In the genomic region with DNA sequence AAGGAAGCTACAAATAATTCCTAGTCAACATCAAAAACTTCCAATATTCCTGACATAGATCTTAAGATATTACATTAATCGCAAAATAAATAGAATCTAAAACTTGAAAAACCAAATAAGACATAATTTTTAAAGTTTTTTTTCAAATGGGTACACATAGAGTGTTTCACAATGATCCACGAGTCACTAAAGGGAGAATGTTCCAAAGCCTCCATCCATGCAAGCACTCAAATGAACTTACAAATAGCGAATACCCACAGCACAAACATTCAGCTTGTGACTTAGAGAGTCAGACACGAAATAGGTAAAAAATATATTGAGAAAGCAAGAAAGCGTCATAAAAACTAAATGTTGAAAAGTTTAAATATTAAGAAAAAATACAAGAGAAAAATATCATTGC, we compare ENCODE assay signal across 18 cellular contexts.
DNase-seq lines count a peak whose midpoint lies in the region; ATAC-seq and TF ChIP-seq lines count a peak whose summit lies in the region.
"Had no signal": no experiment of that assay in that cellular context is flagged by ENCODE, and none has a peak within 500 bp of the region (broad histone marks: within the 10 kb centered on the region; RNA-seq: fewer than 3 reads in every experiment).

No MANE protein-coding gene starts in this region.

- no peak overlapping the region for H3K9ac ChIP-seq in IMR-90 (ENCODE audit: low read depth, low read length)

- H3K4me3 ChIP-seq in IMR-90 (ENCODE audit: insufficient read depth, low read depth, low read length) (no peak overlapping the region), foreskin fibroblast (ENCODE audit: low read depth in 1 of 2, low read length in 2 of 2) (no peak overlapping the region), tibial artery (no peak overlapping the region), aorta (ENCODE audit: low read length in 2 of 2) (no peak overlapping the region), lower leg skin (ENCODE audit: low read depth, poor library complexity, severe bottlenecking) (no peak overlapping the region)
- H3K4me3 ChIP-seq: GM23338, SJSA1 had no signal

- H3K14ac ChIP-seq in IMR-90 (replicated peaks; ENCODE audit: low read depth, low read length): no peak overlapping the region

- no peak overlapping the region for H2AK5ac ChIP-seq in IMR-90 (ENCODE audit: low read depth, low read length)

- TF ChIP-seq CTCF in IMR-90 (conservative IDR thresholded peaks at IDR 0.05; ENCODE audit: low read depth, low read length) (no peak), endothelial cell (IDR thresholded peaks at IDR 0.05; ENCODE audit: unreplicated experiment) (no peak), foreskin fibroblast (IDR thresholded peaks at IDR 0.05; ENCODE audit: low read depth, low read length) (no peak), tibial artery (IDR thresholded peaks at IDR 0.05) (no peak), Calu3 (IDR thresholded peaks at IDR 0.05; ENCODE audit: unreplicated experiment) (no peak), lower leg skin (IDR thresholded peaks at IDR 0.05) (no peak)

- peaks cover 16% of the 10 kb centered on the region for H3K4me1 Mint-ChIP-seq in endothelial cell (ENCODE audit: unreplicated experiment)
- H3K4me1 Mint-ChIP-seq in Calu3 (ENCODE audit: low read depth, unreplicated experiment): no peaks in the 10 kb centered on the region
- H3K4me1 Mint-ChIP-seq: CD4-positive, alpha-beta memory T cell had no signal

- H3K27ac Mint-ChIP-seq in endothelial cell (ENCODE audit: unreplicated experiment) (peak overlapping the region; percentile 83), Calu3 (ENCODE audit: unreplicated experiment) (no peak overlapping the region)
- H3K27ac Mint-ChIP-seq: CD4-positive, alpha-beta memory T cell; GM23338 had no signal

- H3K4me1 ChIP-seq in IMR-90 (ENCODE audit: control insufficient read depth, insufficient read depth, low read length) (peaks cover 2% of the 10 kb centered on the region; the same call in 1 of the 2 replicates), tibial artery (no peaks in the 10 kb centered on the region), aorta (ENCODE audit: control insufficient read depth in 1 of 2, insufficient read depth in 2 of 2, low read length in 2 of 2) (peaks cover 0 to 1% of the 10 kb centered on the region in 2 donors)
- H3K4me1 ChIP-seq: BE2C, SJSA1 had no signal

- no peak overlapping the region for H2BK5ac ChIP-seq in IMR-90 (ENCODE audit: low read depth, low read length, poor library complexity, severe bottlenecking)

- no peak overlapping the region for H4K5ac ChIP-seq in IMR-90 (ENCODE audit: low read depth, low read length)

- H3K36me3 ChIP-seq in IMR-90 (ENCODE audit: control insufficient read depth, insufficient read depth, low read length): peaks cover 2% of the 10 kb centered on the region; the same call in 1 of the 2 replicates
- H3K36me3 ChIP-seq in tibial artery: peaks cover 8 to 13% (median 9%) of the 10 kb centered on the region in 3 donors
- H3K36me3 ChIP-seq in aorta (ENCODE audit: control insufficient read depth in 1 of 2, insufficient read depth in 2 of 2, low read length in 1 of 2): peaks cover 0 to 6% of the 10 kb centered on the region in 2 donors
- H3K36me3 ChIP-seq: BE2C, SJSA1 had no signal

- H3K4me3 Mint-ChIP-seq in endothelial cell (ENCODE audit: unreplicated experiment) (no peak overlapping the region), Calu3 (ENCODE audit: low read depth, unreplicated experiment) (no peak overlapping the region)
- H3K4me3 Mint-ChIP-seq: CD4-positive, alpha-beta memory T cell; GM23338 had no signal

- peaks cover 4% of the 10 kb centered on the region; the same call in 1 of the 2 replicates for H3K9me1 ChIP-seq in IMR-90 (ENCODE audit: insufficient read depth, low read length)

- H2BK15ac ChIP-seq in IMR-90 (ENCODE audit: low read depth, low read length): no peak overlapping the region

- no peak overlapping the region for H2BK120ac ChIP-seq in IMR-90 (ENCODE audit: low read depth, low read length)

- POLR2A ChIA-PET in IMR-90 (lab: Charles Lee; ENCODE audit: unreplicated experiment): no interaction called here

- no peak overlapping the region for H4K91ac ChIP-seq in IMR-90 (ENCODE audit: insufficient read depth, low read depth, low read length)

- TF ChIP-seq POLR2A in IMR-90 (IDR thresholded peaks at IDR 0.05; ENCODE audit: low read depth, low read length) (no peak), lower leg skin (IDR thresholded peaks at IDR 0.05) (no peak)

- H3K27ac ChIP-seq in IMR-90 (ENCODE audit: insufficient read depth, low read length): no peak overlapping the region
- no peak overlapping the region for H3K27ac ChIP-seq in tibial artery
- H3K27ac ChIP-seq in aorta (ENCODE audit: low read depth in 1 of 2, low read length in 2 of 2): no peak overlapping the region
- H3K27ac ChIP-seq: SJSA1 had no signal

- dilution Hi-C loops in IMR-90 (cut with HindIII; ENCODE audit: low sequenced_read_pairs, unreplicated experiment): no loop called here

- H4K20me1 ChIP-seq in IMR-90 (ENCODE audit: insufficient read depth, low read length): no peaks in the 10 kb centered on the region

- no peak overlapping the region for H2BK20ac ChIP-seq in IMR-90 (ENCODE audit: low read depth, low read length)

- no peak overlapping the region for H2AK9ac ChIP-seq in IMR-90 (replicated peaks; ENCODE audit: low read depth, low read length, poor library complexity)

- BruUV-seq in IMR-90 (replicated peaks; lab: Mats Ljungman, UMichigan) (no TSS peak), Calu3 (replicated peaks; lab: Mats Ljungman, UMichigan) (no TSS peak)

- no peaks in the 10 kb centered on the region for H3K79me1 ChIP-seq in IMR-90 (ENCODE audit: low read depth in 1 of 2, low read length in 2 of 2)

- H3K23ac ChIP-seq in IMR-90 (ENCODE audit: low read depth, low read length): no peak overlapping the region

- H3K4ac ChIP-seq in IMR-90 (ENCODE audit: low read depth, low read length): no peak overlapping the region

- H3K4me2 ChIP-seq in IMR-90 (ENCODE audit: low read depth, low read length): no peak overlapping the region
- H3K4me2 ChIP-seq: GM23338 had no signal

- H4K8ac ChIP-seq in IMR-90 (ENCODE audit: low read depth in 2 of 2, low read length in 2 of 2): no peak overlapping the region

- H3K9me3 Mint-ChIP-seq in endothelial cell (ENCODE audit: unreplicated experiment) (no peaks in the 10 kb centered on the region), Calu3 (ENCODE audit: low read depth, unreplicated experiment) (no peaks in the 10 kb centered on the region)
- H3K9me3 Mint-ChIP-seq: GM23338 had no signal

- no peak overlapping the region for H3K18ac ChIP-seq in IMR-90 (ENCODE audit: low read depth, low read length)

- no peak for ATAC-seq in IMR-90 (ENCODE audit: low read depth)
- no peak for ATAC-seq in aorta (ENCODE audit: low FRiP score)
- ATAC-seq: GM23338 had no signal

- H3K9me3 ChIP-seq in IMR-90 (ENCODE audit: control insufficient read depth, insufficient read depth, low read length) (no peaks in the 10 kb centered on the region), tibial artery (no peaks in the 10 kb centered on the region), aorta (ENCODE audit: control insufficient read depth, low read length) (peaks cover 1% of the 10 kb centered on the region)
- H3K9me3 ChIP-seq: BE2C, SJSA1 had no signal

- peak; percentile 30 for DNase-seq in IMR-90
- no peak for DNase-seq in endothelial cell (ENCODE audit: low spot score)
- DNase-seq in foreskin fibroblast: peak; percentile 29 to 58
- no peak for DNase-seq in tibial artery
- DNase-seq in aorta: no peak
- no peak for DNase-seq in Calu3
- no peak for DNase-seq in lower leg skin (ENCODE audit: low spot score in 2 of 2)
- DNase-seq: BE2C; CD4-positive, alpha-beta memory T cell; DND-41; GF-D8; MV-4-11; NCI-H1417 treated with DMSO at 0.1 percent for 48 hours; NCI-H1930; NCI-H446; NCI-H69 had no signal

- intact Hi-C loops in IMR-90 (cut with micrococcal nuclease) (no loop called here), tibial artery (cut with DNase I; ENCODE audit: low total_unique reads) (no loop called here), aorta (cut with DNase I) (no loop called here), Calu3 (cut with micrococcal nuclease; ENCODE audit: unreplicated experiment) (no loop called here), lower leg skin (cut with DNase I; ENCODE audit: low total_unique reads) (no loop called here)

- H3K27me3 ChIP-seq in IMR-90 (ENCODE audit: control insufficient read depth, insufficient read depth, low read length) (no peaks in the 10 kb centered on the region), tibial artery (no peaks in the 10 kb centered on the region), aorta (ENCODE audit: control insufficient read depth in 1 of 2, insufficient read depth in 2 of 2, low read length in 1 of 2) (no peaks in the 10 kb centered on the region)
- H3K27me3 ChIP-seq: BE2C, SJSA1 had no signal

- H3K36me3 Mint-ChIP-seq in endothelial cell (ENCODE audit: low read depth, unreplicated experiment): peaks cover 31% of the 10 kb centered on the region
- H3K36me3 Mint-ChIP-seq in Calu3 (ENCODE audit: insufficient read depth, unreplicated experiment): no peaks in the 10 kb centered on the region

- no CpG with 5 or more reads among the region's 5 CpGs for WGBS in IMR-90 (ENCODE audit: extremely low coverage in 2 of 2, insufficient read length in 1 of 2), 2 experiments
- 95% methylated on average over 5 of the region's 5 CpGs for WGBS in aorta, 2 donors
- WGBS in lower leg skin, 2 donors: 93% methylated on average over 5 of the region's 5 CpGs

- no peaks in the 10 kb centered on the region for H3K27me3 Mint-ChIP-seq in endothelial cell (ENCODE audit: unreplicated experiment)
- H3K27me3 Mint-ChIP-seq in Calu3 (ENCODE audit: unreplicated experiment): no peaks in the 10 kb centered on the region

- H2AFZ ChIP-seq in IMR-90 (replicated peaks; ENCODE audit: low read length, poor library complexity): no peak overlapping the region
- H2AFZ ChIP-seq: GM23338 had no signal

- in situ Hi-C loops in IMR-90 (cut with MboI; ENCODE audit: low sequenced_read_pairs): no loop called here

- TF ChIP-seq RAD21 in IMR-90 (IDR thresholded peaks at IDR 0.05; ENCODE audit: low read length): no peak

- no peak overlapping the region for H3K56ac ChIP-seq in IMR-90 (ENCODE audit: extremely low read depth, insufficient read depth, low read length)

- CTCF ChIA-PET in IMR-90 (lab: Yijun Ruan, JAX) (interaction anchor here (0.7 to 0.8 kb wide), 3 partner anchors 19 to 315 kb away, joined by 3 read pairs; no protein-coding TSS in a partner anchor), Calu3 (lab: Charles Lee) (no interaction called here)

TF ChIP-seq in IMR-90, 13 proteins besides CTCF, POLR2A, EP300 and RAD21:
- no peak for TF ChIP-seq MAZ (IDR thresholded peaks at IDR 0.05; ENCODE audit: borderline replicate concordance, low read depth, low read length)
- TF ChIP-seq FOS (IDR thresholded peaks at IDR 0.05; ENCODE audit: low read depth, low read length): no peak
- TF ChIP-seq BHLHE40 (IDR thresholded peaks at IDR 0.05; ENCODE audit: low read depth, low read length): no peak
TF ChIP-seq in IMR-90: peak in this region for 0.

Comparison
In these comparisons a context has a peak if more than half of its experiments do, and no peak if none do; other contexts are left out.
1. DNase-seq: peak in IMR-90 (single experiment) and foreskin fibroblast (2 of 2); none in endothelial cell (single experiment), tibial artery (0 of 2), aorta (0 of 2), Calu3 (single experiment) and lower leg skin (0 of 2).